Comparison of ENCODE assay signal across 12 cellular contexts in the genomic region with DNA sequence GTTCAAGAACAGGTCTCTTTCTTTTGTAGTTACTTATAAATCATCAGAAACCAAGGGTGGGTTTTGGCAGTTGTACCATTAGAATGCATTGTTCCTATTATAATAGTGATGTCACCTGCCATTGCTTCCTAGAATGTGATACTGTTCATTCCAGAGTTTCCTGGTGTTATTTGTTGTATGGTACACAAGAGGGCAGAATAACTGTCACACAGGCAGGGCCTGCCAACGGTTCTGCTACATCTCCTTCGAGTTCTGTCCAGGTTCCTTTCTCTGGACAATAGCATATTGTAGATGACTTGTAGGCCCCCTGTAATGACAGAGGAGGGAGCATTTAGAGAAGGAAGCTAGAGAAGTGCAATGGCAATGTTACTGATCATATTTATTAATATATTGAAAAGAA.
DNase-seq lines count a peak whose midpoint lies in the region; ATAC-seq and TF ChIP-seq lines count a peak whose summit lies in the region.
"Had no signal": no experiment of that assay in that cellular context is flagged by ENCODE, and none has a peak within 500 bp of the region (broad histone marks: within the 10 kb centered on the region; RNA-seq: fewer than 3 reads in every experiment).

No MANE protein-coding gene starts in this region.

- intact Hi-C loops in MCF 10A (cut with micrococcal nuclease): no loop called here
- intact Hi-C loops in breast epithelium (cut with DNase I; ENCODE audit: low total_unique reads): no loop called here

- TF ChIP-seq POLR2A in breast epithelium (IDR thresholded peaks at IDR 0.05): no peak

- DNase-seq in MCF 10A (ENCODE audit: unreplicated experiment): peak; percentile 31
- no peak for DNase-seq in breast epithelium (ENCODE audit: low spot score in 2 of 2)
- DNase-seq in SHP77 (lab: John Stamatoyannopoulos, UW): peak; percentile 2 to 18
- peak; percentile 23 for DNase-seq in iPS-NIHi11 (ENCODE audit: low spot score)
- no peak for DNase-seq in anterior cingulate cortex (lab: John Stamatoyannopoulos, UW)
- no peak for DNase-seq in NCI-H1048 (lab: John Stamatoyannopoulos, UW)
- DNase-seq: activated CD4-positive, alpha-beta T cell treated with anti-CD3 and anti-CD28 coated beads, Interleukin-2, amount 50 U/mL, for 48 hours; MV-4-11; retina had no signal

- no peak overlapping the region for H3K27ac ChIP-seq in breast epithelium
- H3K27ac ChIP-seq: BLaER1 treated with 17β-estradiol and CSF1 and Interleukin-3, amounts not matched to agents 10 nM and 100 nM had no signal

- ATAC-seq in GM18861 (IDR thresholded peaks at IDR 0.05; ENCODE audit: unreplicated experiment) (no peak), GM21515 (IDR thresholded peaks at IDR 0.05; ENCODE audit: unreplicated experiment) (no peak)

- H3K27me3 ChIP-seq in breast epithelium: no peaks in the 10 kb centered on the region
- H3K27me3 ChIP-seq: BLaER1 treated with 17β-estradiol and CSF1 and Interleukin-3, amounts not matched to agents 10 nM and 100 nM had no signal

- H3K36me3 ChIP-seq in breast epithelium: no peaks in the 10 kb centered on the region
- H3K36me3 ChIP-seq: BLaER1 treated with 17β-estradiol and CSF1 and Interleukin-3, amounts not matched to agents 10 nM and 100 nM had no signal

- no peaks in the 10 kb centered on the region for H3K36me3 Mint-ChIP-seq in MCF 10A (ENCODE audit: insufficient read depth, unreplicated experiment)

- CTCF ChIA-PET in MCF 10A (lab: Yijun Ruan, JAX): interaction anchor here (0.7 to 2.5 kb wide), 4 partner anchors 10 to 254 kb away, joined by 3 to 11 read pairs (median 5); no protein-coding TSS in a partner anchor

- no peak overlapping the region for H3K4me3 ChIP-seq in breast epithelium
- H3K4me3 ChIP-seq: BLaER1 treated with 17β-estradiol and CSF1 and Interleukin-3, amounts not matched to agents 10 nM and 100 nM had no signal

- peak; percentile 30 for TF ChIP-seq CTCF in MCF 10A (IDR thresholded peaks at IDR 0.05; ENCODE audit: unreplicated experiment)
- no peak for TF ChIP-seq CTCF in breast epithelium (IDR thresholded peaks at IDR 0.05)

- H3K9me3 Mint-ChIP-seq in MCF 10A (ENCODE audit: unreplicated experiment): no peaks in the 10 kb centered on the region

- H3K9me3 ChIP-seq in breast epithelium: no peaks in the 10 kb centered on the region
- H3K9me3 ChIP-seq: BLaER1 treated with 17β-estradiol and CSF1 and Interleukin-3, amounts not matched to agents 10 nM and 100 nM had no signal

- H3K4me3 Mint-ChIP-seq in MCF 10A (ENCODE audit: unreplicated experiment): no peak overlapping the region

- POLR2A ChIA-PET in MCF 10A (lab: Yijun Ruan, JAX): no interaction called here

- H3K27ac Mint-ChIP-seq in MCF 10A (ENCODE audit: low read depth, unreplicated experiment): no peak overlapping the region

- no TSS peak for BruUV-seq in MCF 10A (replicated peaks; lab: Mats Ljungman, UMichigan)

- no peaks in the 10 kb centered on the region for H3K4me1 ChIP-seq in breast epithelium

- H3K4me1 Mint-ChIP-seq in MCF 10A (ENCODE audit: insufficient read depth, unreplicated experiment): no peaks in the 10 kb centered on the region

- peaks cover 58% of the 10 kb centered on the region for H3K27me3 Mint-ChIP-seq in MCF 10A (ENCODE audit: insufficient read depth, unreplicated experiment)

Comparison
In these comparisons a context has a peak if more than half of its experiments do, and no peak if none do; other contexts are left out.
1. DNase-seq: peak in MCF 10A (single experiment), SHP77 (2 of 2) and iPS-NIHi11 (single experiment); none in breast epithelium (0 of 2), anterior cingulate cortex (0 of 58) and NCI-H1048 (single experiment).